ENCODE assay signal across 21 cellular contexts in the genomic region with DNA sequence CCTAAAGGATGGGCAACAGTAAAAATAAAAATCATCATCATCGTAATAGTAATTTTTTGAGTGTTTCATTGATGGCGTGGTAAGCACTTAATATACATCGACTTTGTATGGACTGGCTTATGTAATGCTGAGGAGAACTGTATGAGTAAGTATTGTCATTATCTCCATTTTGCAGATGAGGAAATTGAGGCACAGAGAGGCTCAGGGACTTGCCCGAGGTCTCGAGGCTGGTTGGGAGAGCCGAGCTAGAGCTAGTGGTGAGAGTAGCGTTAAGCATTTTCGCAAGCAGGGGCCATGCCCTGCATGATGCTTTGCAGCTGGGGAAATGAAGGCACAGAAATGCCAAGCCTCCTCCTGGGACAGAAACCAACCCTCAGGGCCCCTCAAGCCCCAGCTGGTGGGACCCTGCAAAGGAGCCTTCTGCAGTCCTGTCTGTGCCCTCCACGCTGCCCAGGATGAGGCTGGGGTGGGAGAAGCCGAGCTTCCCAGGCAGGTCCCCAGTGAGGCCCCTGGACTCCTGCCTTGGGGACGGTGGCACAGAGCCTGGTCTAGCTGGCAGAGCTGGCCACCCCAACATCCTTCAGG. TPM values are rescaled to one million over a fixed set of nuclear protein-coding genes. Genes with fewer than 3 reads are reported as not detected.
A peak's percentile ranks its signal among the peaks of the same experiment; 100 is the strongest.
DNase-seq lines count a peak whose midpoint lies in the region; ATAC-seq, FAIRE-seq and TF ChIP-seq lines count a peak whose summit lies in the region.
"Had no signal": no experiment of that assay in that cellular context is flagged by ENCODE, and none has a peak within 500 bp of the region (broad histone marks: within the 10 kb centered on the region; RNA-seq: fewer than 3 reads in every experiment).

No MANE protein-coding gene starts in this region.

- H3K4me3 ChIP-seq in bronchial epithelial cell (ENCODE audit: low read depth, low read length) = no peak overlapping the region
- H3K4me3 ChIP-seq in uterus = no peak overlapping the region
- H3K4me3 ChIP-seq in foreskin fibroblast (ENCODE audit: low read depth in 1 of 2, low read length in 2 of 2) = no peak overlapping the region
- H3K4me3 ChIP-seq: SJCRH30 had no signal

- peaks cover 41 to 52% of the 10 kb centered on the region in 2 donors for H3K27me3 Mint-ChIP-seq in stimulated activated naive B cell treated with anti-CD40 and anti-IgM and Interleukin-4, amounts not matched to agents 10 μg/mL and 1 μg/mL and 100 μg/mL, for 72 hours

- H3K27me3 ChIP-seq in bronchial epithelial cell (ENCODE audit: control insufficient read depth, insufficient read depth, low read length) (no peaks in the 10 kb centered on the region), uterus (no peaks in the 10 kb centered on the region)

- ATAC-seq in stimulated activated naive B cell treated with anti-CD40 and anti-IgM and Interleukin-4, amounts not matched to agents 10 μg/mL and 1 μg/mL and 100 μg/mL, for 72 hours (replicated peaks) = peak; percentile 65 to 71
- ATAC-seq in HG02588 (IDR thresholded peaks at IDR 0.05; ENCODE audit: unreplicated experiment) = no peak
- ATAC-seq: left colon had no signal

- H3K36me3 Mint-ChIP-seq in stimulated activated naive B cell treated with anti-CD40 and anti-IgM and Interleukin-4, amounts not matched to agents 10 μg/mL and 1 μg/mL and 100 μg/mL, for 72 hours = peaks cover 0 to 1% of the 10 kb centered on the region in 2 donors

- H3K36me3 ChIP-seq in bronchial epithelial cell (ENCODE audit: control insufficient read depth, insufficient read depth, low read length) (no peaks in the 10 kb centered on the region), uterus (no peaks in the 10 kb centered on the region)
- H3K36me3 ChIP-seq: SJCRH30 had no signal

- peaks cover 1 to 12% of the 10 kb centered on the region in 2 donors for H3K4me1 Mint-ChIP-seq in stimulated activated naive B cell treated with anti-CD40 and anti-IgM and Interleukin-4, amounts not matched to agents 10 μg/mL and 1 μg/mL and 100 μg/mL, for 72 hours
- H3K4me1 Mint-ChIP-seq: activated CD4-positive, alpha-beta T cell treated with anti-CD3 and anti-CD28 coated beads, Interleukin-2, amount 10 ng/mL, durations not matched to agents 24 days and 14 days had no signal

- DNase-seq in NCI-H748 (lab: John Stamatoyannopoulos, UW; ENCODE audit: unreplicated experiment) (peak; percentile 19), NCI-H748 treated with DMSO at 0.1 percent for 48 hours (lab: John Stamatoyannopoulos, UW) (no peak), NCI-H526 treated with DMSO at 0.1 percent for 48 hours (lab: John Stamatoyannopoulos, UW) (peak; percentile 59), bronchial epithelial cell (ENCODE audit: low read depth) (peak; percentile 49), uterus (no peak), foreskin fibroblast (no peak)
- DNase-seq in stimulated activated naive B cell treated with anti-CD40 and anti-IgM and Interleukin-4, amounts not matched to agents 10 μg/mL and 1 μg/mL and 100 μg/mL, for 72 hours = peak; percentile 31
- DNase-seq: 8988T; activated CD4-positive, alpha-beta T cell treated with anti-CD3 and anti-CD28 coated beads, Interleukin-2, amount 10 ng/mL, durations not matched to agents 24 days and 14 days; activated CD8-positive, alpha-beta memory T cell treated with anti-CD3 and anti-CD28 coated beads, Interleukin-2, amount 50 U/mL, for 48 hours; activated gamma-delta T cell treated with Interleukin-2 at 50 U/mL for 16 hours; aorta; KBM-7; left colon; NCI-H2171; NK-92 treated with Interleukin-12 subunit alpha and Interleukin-12 subunit beta, amount 100 ng/mL, for 24 hours; SJCRH30; trophoblast cell had no signal

- no peaks in the 10 kb centered on the region for H3K9me3 ChIP-seq in uterus
- H3K9me3 ChIP-seq: SJCRH30 had no signal

- no peak overlapping the region for H3K27ac Mint-ChIP-seq in stimulated activated naive B cell treated with anti-CD40 and anti-IgM and Interleukin-4, amounts not matched to agents 10 μg/mL and 1 μg/mL and 100 μg/mL, for 72 hours
- H3K27ac Mint-ChIP-seq: activated CD4-positive, alpha-beta T cell treated with anti-CD3 and anti-CD28 coated beads, Interleukin-2, amount 10 ng/mL, durations not matched to agents 24 days and 14 days; stimulated activated naive CD8-positive, alpha-beta T cell treated with anti-CD3 and anti-CD28 coated beads, Interleukin-15, Interleukin-2, amounts not matched to agents 100 ng/mL and 50 ng/mL, for 24 hours had no signal

- peaks cover 4% of the 10 kb centered on the region in 2 donors for H3K9me3 Mint-ChIP-seq in stimulated activated naive B cell treated with anti-CD40 and anti-IgM and Interleukin-4, amounts not matched to agents 10 μg/mL and 1 μg/mL and 100 μg/mL, for 72 hours
- H3K9me3 Mint-ChIP-seq: activated CD4-positive, alpha-beta T cell treated with anti-CD3 and anti-CD28 coated beads, Interleukin-2, amount 10 ng/mL, durations not matched to agents 24 days and 14 days; stimulated activated naive CD8-positive, alpha-beta T cell treated with anti-CD3 and anti-CD28 coated beads, Interleukin-15, Interleukin-2, amounts not matched to agents 100 ng/mL and 50 ng/mL, for 24 hours had no signal

- H3K4me1 ChIP-seq in uterus = no peaks in the 10 kb centered on the region

- intact Hi-C loops in uterus (cut with DNase I; ENCODE audit: low total_unique reads) = no loop called here

- FAIRE-seq in bronchial epithelial cell (lab: Jason Lieb, UNC) = no peak

- TF ChIP-seq CTCF in bronchial epithelial cell (IDR thresholded peaks at IDR 0.05; ENCODE audit: insufficient read depth, low read length, severe bottlenecking) = no peak
- no peak for TF ChIP-seq CTCF in uterus (IDR thresholded peaks at IDR 0.05)
- no peak for TF ChIP-seq CTCF in foreskin fibroblast (IDR thresholded peaks at IDR 0.05; ENCODE audit: low read depth, low read length)

- no peak for TF ChIP-seq POLR2A in uterus (IDR thresholded peaks at IDR 0.05)

- H3K27ac ChIP-seq in uterus = no peak overlapping the region
- H3K27ac ChIP-seq: C4-2B, SJCRH30 had no signal

- no peak overlapping the region for H3K4me3 Mint-ChIP-seq in stimulated activated naive B cell treated with anti-CD40 and anti-IgM and Interleukin-4, amounts not matched to agents 10 μg/mL and 1 μg/mL and 100 μg/mL, for 72 hours
- H3K4me3 Mint-ChIP-seq: activated CD4-positive, alpha-beta T cell treated with anti-CD3 and anti-CD28 coated beads, Interleukin-2, amount 10 ng/mL, durations not matched to agents 24 days and 14 days; stimulated activated naive CD8-positive, alpha-beta T cell treated with anti-CD3 and anti-CD28 coated beads, Interleukin-15, Interleukin-2, amounts not matched to agents 100 ng/mL and 50 ng/mL, for 24 hours had no signal

RNA-seq across cellular contexts. Expression of gene STX16, which starts 31.1 kb away (rescaled TPM):
- total RNA-seq in bronchial epithelial cell = 47.7 and 64.4 TPM in 2 replicates
- 10 to 100 TPM; 32.6 to 82.7 (median 60.8) TPM for total RNA-seq in uterus

Comparison
In these comparisons a context has a peak if more than half of its experiments do, and no peak if none do; other contexts are left out.
1. DNase-seq: peak in NCI-H748 (single experiment), NCI-H526 treated with DMSO at 0.1 percent for 48 hours (single experiment), bronchial epithelial cell (single experiment) and stimulated activated naive B cell treated with anti-CD40 and anti-IgM and Interleukin-4, amounts not matched to agents 10 μg/mL and 1 μg/mL and 100 μg/mL, for 72 hours (single experiment); none in NCI-H748 treated with DMSO at 0.1 percent for 48 hours (single experiment), uterus (0 of 2) and foreskin fibroblast (0 of 2).